Comparison of ENCODE assay signal across 8 cellular contexts in the genomic region with DNA sequence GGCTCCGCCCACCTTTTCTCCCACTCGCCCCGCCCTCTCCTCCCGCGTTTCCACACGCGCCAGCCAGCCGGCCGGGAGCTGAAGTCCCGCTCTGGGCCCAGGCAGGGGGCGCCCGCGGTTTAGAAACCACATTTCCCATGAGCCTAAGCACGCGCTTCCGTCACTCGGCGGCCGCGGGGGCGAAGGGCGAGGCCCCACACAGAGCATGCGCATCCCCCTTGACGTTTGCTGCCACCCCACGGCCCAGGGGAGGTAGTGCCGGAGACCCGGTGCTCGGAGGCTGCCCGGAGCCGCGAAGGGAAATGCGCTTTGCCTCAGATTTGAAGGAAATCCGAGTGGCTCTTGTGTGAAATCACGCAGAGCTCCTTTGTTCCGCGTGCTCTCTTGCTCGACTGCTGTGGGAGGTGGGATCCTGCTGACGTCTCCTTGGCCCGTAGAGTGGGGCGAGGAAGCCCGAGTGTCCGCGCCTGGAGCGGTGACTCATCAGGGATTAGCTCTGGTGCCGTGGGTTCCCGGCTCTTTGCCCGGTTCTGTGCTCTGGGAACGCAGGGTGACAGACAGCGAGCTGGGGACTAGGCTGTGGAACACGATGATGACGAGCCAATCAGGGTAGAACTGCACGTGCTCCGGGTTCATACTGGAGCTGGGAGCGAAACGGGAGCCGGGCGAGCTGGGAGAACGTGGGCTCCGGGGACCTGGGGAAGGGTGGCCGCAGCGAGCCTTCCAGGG. TPM values are rescaled to one million over a fixed set of nuclear protein-coding genes. Genes with fewer than 3 reads are reported as not detected.
DNase-seq lines count a peak whose midpoint lies in the region; ATAC-seq, FAIRE-seq and TF ChIP-seq lines count a peak whose summit lies in the region.

No MANE protein-coding gene starts in this region.

- H3K4me3 ChIP-seq in Karpas-422 (ENCODE audit: low read length) (peak overlapping the region; percentile 85), fibroblast of lung (replicated peaks in 1 of 4; ENCODE audit: control extremely low read depth in 1 of 4, insufficient read depth in 1 of 4, low read depth in 3 of 4, low read length in 4 of 4) (peak overlapping the region; percentile 80 to 93 (median 84))

- H3K4me3 Mint-ChIP-seq in naive thymus-derived CD8-positive, alpha-beta T cell: peak overlapping the region; percentile 93 to 99 (median 96)

- peak overlapping the region; percentile 81 for H3K9ac ChIP-seq in Karpas-422 (ENCODE audit: low read length)
- H3K9ac ChIP-seq in fibroblast of lung (ENCODE audit: insufficient read depth, low read length): peak overlapping the region; percentile 85

- H3K27ac ChIP-seq in Karpas-422 (ENCODE audit: low read length) (peak overlapping the region; percentile 45), fibroblast of lung (ENCODE audit: insufficient read depth, low read length) (peak overlapping the region; percentile 99)

- H3K36me3 ChIP-seq in Karpas-422 (ENCODE audit: insufficient read depth, low read length) (no peaks in the 10 kb centered on the region), fibroblast of lung (ENCODE audit: control insufficient read depth, insufficient read depth, low read length) (no peaks in the 10 kb centered on the region)

- FAIRE-seq in RCC 7860 (lab: Jason Lieb, UNC): peak; percentile 78

- peaks cover 14 to 28% (median 20%) of the 10 kb centered on the region in 4 donors for H3K4me1 Mint-ChIP-seq in naive thymus-derived CD8-positive, alpha-beta T cell

- H3K4me2 ChIP-seq in Karpas-422 (ENCODE audit: low read depth, low read length, poor library complexity, severe bottlenecking): peak overlapping the region; percentile 89
- peak overlapping the region; percentile 64 for H3K4me2 ChIP-seq in fibroblast of lung (ENCODE audit: extremely low read depth, insufficient read depth, low read length)

- H3K9me3 ChIP-seq in Karpas-422 (ENCODE audit: low read length): no peaks in the 10 kb centered on the region
- no peaks in the 10 kb centered on the region for H3K9me3 ChIP-seq in fibroblast of lung (ENCODE audit: control insufficient read depth, insufficient read depth, low read depth, low read length)

- H4K20me1 ChIP-seq in Karpas-422 (ENCODE audit: insufficient read depth, low read depth, low read length): peaks cover 25% of the 10 kb centered on the region
- H4K20me1 ChIP-seq in fibroblast of lung (ENCODE audit: control insufficient read depth, extremely low read depth, insufficient read depth, low read length): no peaks in the 10 kb centered on the region

- no peaks in the 10 kb centered on the region for H3K27me3 ChIP-seq in Karpas-422 (ENCODE audit: low read length)
- no peaks in the 10 kb centered on the region for H3K27me3 ChIP-seq in fibroblast of lung (ENCODE audit: control insufficient read depth, insufficient read depth, low read length)

- H3K9me2 ChIP-seq in Karpas-422 (replicated peaks; ENCODE audit: insufficient read depth, low read length): no peaks in the 10 kb centered on the region

- H3K4me1 ChIP-seq in Karpas-422 (ENCODE audit: low read length) (peaks cover 22% of the 10 kb centered on the region), fibroblast of lung (ENCODE audit: control insufficient read depth, extremely low read depth, insufficient read depth, low read length) (peaks cover 2% of the 10 kb centered on the region)

- TF ChIP-seq CTCF in fibroblast of lung (conservative IDR thresholded peaks at IDR 0.05 in 1 of 2, IDR thresholded peaks at IDR 0.05 in 1 of 2; ENCODE audit: low read depth in 1 of 2, low read length in 2 of 2): peak; percentile 72 to 73

- H3K27me3 Mint-ChIP-seq in naive thymus-derived CD8-positive, alpha-beta T cell: peaks cover 0 to 2% (median 0%) of the 10 kb centered on the region in 5 donors

- peak overlapping the region; percentile 97 for H2AFZ ChIP-seq in Karpas-422 (ENCODE audit: low read length)
- H2AFZ ChIP-seq in fibroblast of lung (ENCODE audit: low read length): peak overlapping the region; percentile 97

- peak overlapping the region; percentile 93 to 98 (median 98) for H3K27ac Mint-ChIP-seq in naive thymus-derived CD8-positive, alpha-beta T cell

- DNase-seq in Daoy (ENCODE audit: low read depth) (peak; percentile 100), Karpas-422 (peak; percentile 99), RCC 7860 (ENCODE audit: low spot score) (peak; percentile 98), fibroblast of lung (ENCODE audit: low read depth in 2 of 2) (peak; percentile 98 to 99)
- DNase-seq in activated T-helper 1 cell treated with anti-CD3 and anti-CD28 coated beads, Interleukin-2, amount 50 U/mL, for 16 hours (ENCODE audit: low read depth in 1 of 2, low spot score in 1 of 2): peak; percentile 95 to 97
- peak; percentile 96 to 99 (median 98) for DNase-seq in naive thymus-derived CD8-positive, alpha-beta T cell
- peak; percentile 96 to 97 (median 97) for DNase-seq in stimulated activated naive CD4-positive, alpha-beta T cell (lab: John Stamatoyannopoulos, UW)

- POLR2A ChIA-PET in naive thymus-derived CD8-positive, alpha-beta T cell (lab: Charles Lee): interaction anchor here (0.7 to 2.6 kb wide), 10 partner anchors 9 to 1290 kb away, joined by 3 to 12 read pairs (median 7); partner anchors contain the start of genes COA6, LYST, TARBP1 and TOMM20

- H3K79me2 ChIP-seq in Karpas-422 (ENCODE audit: low read length) (peaks cover 20% of the 10 kb centered on the region), fibroblast of lung (ENCODE audit: control insufficient read depth, insufficient read depth, low read length) (peaks cover 30% of the 10 kb centered on the region)

- H3K36me3 Mint-ChIP-seq in naive thymus-derived CD8-positive, alpha-beta T cell: no peaks in the 10 kb centered on the region

- peak; percentile 79 for ATAC-seq in GM21825 (IDR thresholded peaks at IDR 0.05; ENCODE audit: unreplicated experiment)
- ATAC-seq in naive thymus-derived CD8-positive, alpha-beta T cell: peak; percentile 78 to 82

- H3K9me3 Mint-ChIP-seq in naive thymus-derived CD8-positive, alpha-beta T cell: no peaks in the 10 kb centered on the region

RNA-seq across cellular contexts. Expression of gene B3GALNT2, which starts 0.4 kb away (rescaled TPM):
- total RNA-seq in Daoy (2014; rRNA removed; shearing (Covaris generic)): 30.0 and 31.9 TPM in 2 replicates
- 10.8 and 15.4 TPM in 2 replicates for total RNA-seq in Karpas-422 (2014; rRNA removed; shearing (Covaris generic); ENCODE audit: low replicate concordance)
- 47.0 and 51.4 TPM in 2 replicates for total RNA-seq in fibroblast of lung
- 16.3 and 23.1 TPM in 2 replicates for polyA plus RNA-seq in fibroblast of lung
- polyA plus RNA-seq in fibroblast of lung (2012): 8.0 and 10.4 TPM in 2 replicates
- polyA minus RNA-seq in fibroblast of lung (ENCODE audit: low replicate concordance): 6.0 and 7.8 TPM in 2 replicates
- 1 to 10 TPM; 7.7 to 9.5 TPM for total RNA-seq in naive thymus-derived CD8-positive, alpha-beta T cell
- polyA plus RNA-seq in naive thymus-derived CD8-positive, alpha-beta T cell: 1 to 10 TPM; 3.3 to 4.3 (median 3.8) TPM

Comparison
In these comparisons a context has a peak if more than half of its experiments do, and no peak if none do; other contexts are left out.
1. Peak in every context shown above with its lines: DNase-seq, ATAC-seq, H3K4me3 ChIP-seq and H3K27ac ChIP-seq.